9 cellular contexts compared by ENCODE assay signal in genomic region chr21:30561264-30561895, GRCh38. TPM values are rescaled to one million over a fixed set of nuclear protein-coding genes. Genes with fewer than 3 reads are reported as not detected.
"Had no signal": no experiment of that assay in that cellular context is flagged by ENCODE, and none has a peak within 500 bp of the region (broad histone marks: within the 10 kb centered on the region; RNA-seq: fewer than 3 reads in every experiment).

A gene with protein sequence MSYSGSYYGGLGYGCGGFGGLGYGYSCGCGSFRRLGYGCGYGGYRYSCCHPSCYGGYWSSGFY (minus strand): TSS chr21:30561314. CDS start chr21:30561289, 25 bp downstream.

- H3K4me1 ChIP-seq: HAP-1 had no signal

- H3K9me3 ChIP-seq: HAP-1 had no signal

- H3K9ac ChIP-seq: GM23248 had no signal

- DNase-seq: GM23248, GOT3, H7, HFFc6, KBM-7 had no signal

- H3K27ac ChIP-seq: GM23248, HL-60 had no signal

- H3K36me3 ChIP-seq: HAP-1 had no signal

- H2AFZ ChIP-seq: GM23248 had no signal

- H3K4me3 ChIP-seq: GM23248, HAP-1 had no signal

RNA-seq across cellular contexts. Expression of the gene that starts here (rescaled TPM):
- polyA plus RNA-seq: GM23248, HepG2, IgD-negative memory B cell had no signal
